In the genomic region with DNA sequence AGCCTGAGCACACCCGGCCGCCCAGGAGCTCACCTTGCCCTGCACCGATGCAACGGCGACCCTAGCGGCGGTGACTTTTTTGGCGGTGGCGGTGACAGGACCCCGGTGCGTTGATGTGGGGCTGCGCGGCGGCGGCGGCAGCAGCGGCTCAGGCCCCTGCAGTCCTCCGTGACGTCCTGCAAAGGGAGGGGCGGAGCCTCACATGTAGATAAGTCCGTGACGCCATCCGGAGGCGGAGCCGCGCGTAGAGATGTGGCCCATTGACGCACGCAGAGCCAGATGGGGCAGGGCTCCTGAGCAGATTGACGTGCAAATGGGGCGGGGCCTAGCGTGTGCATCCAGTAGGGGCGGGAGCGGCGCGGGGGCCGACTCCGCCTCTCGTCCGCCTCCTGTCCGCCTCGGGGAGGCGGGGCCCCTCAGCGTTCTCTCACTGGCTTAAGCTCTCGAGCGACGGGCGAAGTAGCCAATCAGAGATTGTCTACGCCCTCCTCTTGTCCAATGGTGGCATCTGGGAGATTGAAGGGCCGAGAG, we compare ENCODE assay signal across 8 cellular contexts. TPM values are rescaled to one million over a fixed set of nuclear protein-coding genes. Genes with fewer than 3 reads are reported as not detected.
DNase-seq lines count a peak whose midpoint lies in the region; ATAC-seq and TF ChIP-seq lines count a peak whose summit lies in the region.

A gene with protein sequence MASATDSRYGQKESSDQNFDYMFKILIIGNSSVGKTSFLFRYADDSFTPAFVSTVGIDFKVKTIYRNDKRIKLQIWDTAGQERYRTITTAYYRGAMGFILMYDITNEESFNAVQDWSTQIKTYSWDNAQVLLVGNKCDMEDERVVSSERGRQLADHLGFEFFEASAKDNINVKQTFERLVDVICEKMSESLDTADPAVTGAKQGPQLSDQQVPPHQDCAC (minus strand): TSS at position 180 of the 531 bp plus-strand sequence. CDS start 1,302 bp downstream, outside the sequence.

- H3K27me3 ChIP-seq in esophagus (ENCODE audit: control insufficient read depth in 1 of 2, insufficient read depth in 2 of 2, low read length in 2 of 2) (no peaks in the 10 kb centered on the region), mucosa of rectum (ENCODE audit: control insufficient read depth in 2 of 2, insufficient read depth in 2 of 2, low read length in 2 of 2) (peaks cover 0 to 5% of the 10 kb centered on the region in 2 donors)

- peaks cover 4 to 6% of the 10 kb centered on the region in 2 donors for H3K4me1 ChIP-seq in esophagus (ENCODE audit: control insufficient read depth in 2 of 2, insufficient read depth in 2 of 2, low read length in 1 of 2)
- peaks cover 13 to 17% of the 10 kb centered on the region in 2 donors for H3K4me1 ChIP-seq in mucosa of rectum (ENCODE audit: control insufficient read depth in 2 of 2, insufficient read depth in 2 of 2, low read length in 2 of 2)

- peak within 1 kb of the TSS; percentile 88 to 93 for H3K9ac ChIP-seq in mucosa of rectum (ENCODE audit: low read depth in 1 of 2, low read length in 2 of 2)

- peak; percentile 84 for ATAC-seq in GM21723 (IDR thresholded peaks at IDR 0.05; ENCODE audit: unreplicated experiment)

- DNase-seq in DMS53 (lab: John Stamatoyannopoulos, UW) (peak; percentile 99), KG1 (lab: John Stamatoyannopoulos, UW) (peak; percentile 99)
- peak; percentile 99 to 100 for DNase-seq in activated T-cell treated with anti-CD3 and anti-CD28 coated beads, Interleukin-2, amount 50 U/mL, for 48 hours
- peak; percentile 98 to 99 for DNase-seq in stimulated activated CD8-positive, alpha-beta memory T cell treated with anti-CD3 and anti-CD28 coated beads, Interleukin-4, amount 100 ng/mL, for 4 hours (ENCODE audit: low read depth in 2 of 2, low spot score in 1 of 2)

- H3K27ac ChIP-seq in esophagus (ENCODE audit: low read depth in 2 of 2, low read length in 1 of 2) (peak within 1 kb of the TSS; percentile 82 to 95), mucosa of rectum (ENCODE audit: low read depth in 2 of 2, low read length in 2 of 2) (peak within 1 kb of the TSS; percentile 94 to 96)

- H3K36me3 ChIP-seq in esophagus (ENCODE audit: control insufficient read depth in 2 of 2, insufficient read depth in 2 of 2, low read length in 1 of 2) (peaks cover 0 to 4% of the 10 kb centered on the region in 2 donors), mucosa of rectum (ENCODE audit: control insufficient read depth in 2 of 2, insufficient read depth in 2 of 2, low read length in 2 of 2) (peaks cover 0 to 3% of the 10 kb centered on the region in 2 donors)

- H3K4me3 ChIP-seq in esophagus (ENCODE audit: low read depth in 1 of 2, low read length in 2 of 2), result peak within 1 kb of the TSS; percentile 65 to 67
- H3K4me3 ChIP-seq in mucosa of rectum (ENCODE audit: low read length in 2 of 2), result peak within 1 kb of the TSS; percentile 82 to 85

- H3K9me3 ChIP-seq in esophagus (ENCODE audit: control insufficient read depth in 2 of 2, insufficient read depth in 1 of 2, low read depth in 1 of 2, low read length in 1 of 2) (no peaks in the 10 kb centered on the region), mucosa of rectum (ENCODE audit: control insufficient read depth in 2 of 2, low read length in 2 of 2) (no peaks in the 10 kb centered on the region)

- 0% methylated on average over 50 of the region's 50 CpGs for WGBS in esophagus, 2 donors

TF ChIP-seq in PFSK-1, 5 proteins besides CTCF, POLR2A, EP300 and RAD21:
- TF ChIP-seq POLR2AphosphoS5 (IDR thresholded peaks at IDR 0.05; ENCODE audit: low read depth, low read length), result peak; percentile 43; the same call in 1 of the 2 replicates
- peak; percentile 86 for TF ChIP-seq FOXP2 (optimal IDR thresholded peaks at IDR 0.05; ENCODE audit: borderline replicate concordance, extremely low read depth, extremely low read length, insufficient read depth)
- TF ChIP-seq TAF1 (IDR thresholded peaks at IDR 0.05; ENCODE audit: borderline replicate concordance, insufficient read depth, low read length), result no peak

RNA-seq across cellular contexts. Expression of the gene that starts here (rescaled TPM):
- 28.4 TPM for polyA plus RNA-seq in PFSK-1 (2012; ENCODE audit: insufficient read length, low read depth)
- polyA plus RNA-seq in esophagus, result 1 to 10 TPM in 1 of 2 donors, under 1 TPM in 1; 0.81 to 1.1 TPM

Comparison
In these comparisons a context has a peak if more than half of its experiments do, and no peak if none do; other contexts are left out.
1. Peak in every context shown above with its lines: DNase-seq, ATAC-seq, H3K4me3 ChIP-seq and H3K27ac ChIP-seq.